In genomic region chr2:191545361-191545760, GRCh38 we compare ENCODE assay signal across 10 cellular contexts.
"Had no signal": no experiment of that assay in that cellular context is flagged by ENCODE, and none has a peak within 500 bp of the region (broad histone marks: within the 10 kb centered on the region; RNA-seq: fewer than 3 reads in every experiment).

No MANE protein-coding gene starts in this region.

- H3K36me3 ChIP-seq: HAP-1 had no signal

- H2AFZ ChIP-seq: GM23248 had no signal

- H3K9ac ChIP-seq: GM23248, KMS-11 had no signal

- H3K4me3 ChIP-seq: GM23248, HAP-1 had no signal

- H3K4me2 ChIP-seq: KMS-11 had no signal

- H3K9me3 ChIP-seq: HAP-1 had no signal

- DNase-seq: GM23248, GOT3, H7, HFFc6, IMR-90, KBM-7 had no signal

- FAIRE-seq: HTR-8/SVneo had no signal

- ATAC-seq: HCT116 had no signal

- H3K27ac ChIP-seq: GM23248, KMS-11 had no signal
